17 cellular contexts compared by ENCODE assay signal in genomic region chr4:25433966-25434667, GRCh38. TPM values are rescaled to one million over a fixed set of nuclear protein-coding genes. Genes with fewer than 3 reads are reported as not detected.
DNase-seq lines count a peak whose midpoint lies in the region; ATAC-seq and TF ChIP-seq lines count a peak whose summit lies in the region.
"Had no signal": no experiment of that assay in that cellular context is flagged by ENCODE, and none has a peak within 500 bp of the region (broad histone marks: within the 10 kb centered on the region; RNA-seq: fewer than 3 reads in every experiment).

No MANE protein-coding gene starts in this region.

- DNase-seq in right atrium auricular region (ENCODE audit: low spot score) (peak; percentile 30), heart left ventricle (no peak), neuronal stem cell (ENCODE audit: low spot score) (no peak), NCI-H69 (lab: John Stamatoyannopoulos, UW) (no peak), T-helper 2 cell (no peak), hippocampal formation (lab: John Stamatoyannopoulos, UW) (no peak)
- DNase-seq: AML-193; Caco-2; CD4-positive, alpha-beta T cell; GDM1; HCEC 1CT; IMR-90 had no signal

- H2AK5ac ChIP-seq in neuronal stem cell (ENCODE audit: low read depth, low read length): no peak overlapping the region

- H2AFZ ChIP-seq in neuronal stem cell (ENCODE audit: low read length): no peak overlapping the region
- H2AFZ ChIP-seq: GM23338 had no signal

- H3K36me3 ChIP-seq in right atrium auricular region: no peaks in the 10 kb centered on the region
- H3K36me3 ChIP-seq in heart left ventricle: no peaks in the 10 kb centered on the region
- no peaks in the 10 kb centered on the region for H3K36me3 ChIP-seq in neuronal stem cell (replicated peaks in 1 of 2; ENCODE audit: control insufficient read depth in 2 of 2, insufficient read depth in 2 of 2, low read length in 2 of 2)

- H3K4me1 ChIP-seq in right atrium auricular region (no peaks in the 10 kb centered on the region), heart left ventricle (no peaks in the 10 kb centered on the region), neuronal stem cell (ENCODE audit: control insufficient read depth in 2 of 2, insufficient read depth in 1 of 2, low read depth in 1 of 2, low read length in 2 of 2) (no peaks in the 10 kb centered on the region)
- H3K4me1 ChIP-seq: A549, Caco-2 had no signal

- H3K27me3 Mint-ChIP-seq in dendritic cell treated with granulocyte-macrophage colony-stimulating factor and Interleukin-4, amounts not matched to agents 40 ng/mL and 50 ng/mL, for 4 days: peaks cover 1% of the 10 kb centered on the region
- H3K27me3 Mint-ChIP-seq: CD4-positive, alpha-beta T cell had no signal

- H3K4ac ChIP-seq in neuronal stem cell (ENCODE audit: low read length): no peak overlapping the region

- H3K79me1 ChIP-seq in neuronal stem cell (ENCODE audit: low read depth, low read length): no peaks in the 10 kb centered on the region

- H3K27me3 ChIP-seq in right atrium auricular region (no peaks in the 10 kb centered on the region), heart left ventricle (no peaks in the 10 kb centered on the region), neuronal stem cell (ENCODE audit: control insufficient read depth in 3 of 3, insufficient read depth in 3 of 3, low read depth in 1 of 3, low read length in 3 of 3) (no peaks in the 10 kb centered on the region)

- no peak overlapping the region for H2BK120ac ChIP-seq in neuronal stem cell (ENCODE audit: low read depth, low read length)

- no peaks in the 10 kb centered on the region for H3K9me3 Mint-ChIP-seq in dendritic cell treated with granulocyte-macrophage colony-stimulating factor and Interleukin-4, amounts not matched to agents 40 ng/mL and 50 ng/mL, for 4 days
- H3K9me3 Mint-ChIP-seq: GM23338 had no signal

- no peak overlapping the region for H3K9ac ChIP-seq in neuronal stem cell (ENCODE audit: low read depth, low read length, poor library complexity)

- TF ChIP-seq POLR2A in heart left ventricle (IDR thresholded peaks at IDR 0.05): no peak

- no peaks in the 10 kb centered on the region for H3K36me3 Mint-ChIP-seq in dendritic cell treated with granulocyte-macrophage colony-stimulating factor and Interleukin-4, amounts not matched to agents 40 ng/mL and 50 ng/mL, for 4 days (ENCODE audit: low read depth)

- no peak overlapping the region for H4K8ac ChIP-seq in neuronal stem cell (ENCODE audit: low read depth, low read length)

- peak overlapping the region; percentile 15 for H3K18ac ChIP-seq in neuronal stem cell (ENCODE audit: low read length)

- H3K14ac ChIP-seq in neuronal stem cell (ENCODE audit: low read length): no peak overlapping the region

- intact Hi-C loops in heart left ventricle (cut with DNase I): no loop called here
- intact Hi-C loops in dendritic cell treated with granulocyte-macrophage colony-stimulating factor and Interleukin-4, amounts not matched to agents 40 ng/mL and 50 ng/mL, for 4 days (cut with micrococcal nuclease): no loop called here

- no peak overlapping the region for H3K4me3 Mint-ChIP-seq in dendritic cell treated with granulocyte-macrophage colony-stimulating factor and Interleukin-4, amounts not matched to agents 40 ng/mL and 50 ng/mL, for 4 days
- H3K4me3 Mint-ChIP-seq: CD4-positive, alpha-beta T cell; GM23338 had no signal

- WGBS in heart left ventricle, 4 donors: 81 to 88% (median 82%) methylated on average over 9 of the region's 9 CpGs
- WGBS in neuronal stem cell (ENCODE audit: extremely low coverage in 2 of 2, insufficient read length in 2 of 2, insufficient replicate concordance in 1 of 2), 2 donors: no CpG with 5 or more reads among the region's 9 CpGs

- no peak for TF ChIP-seq CTCF in right atrium auricular region (IDR thresholded peaks at IDR 0.05)
- TF ChIP-seq CTCF in heart left ventricle (IDR thresholded peaks at IDR 0.05): no peak

- no peak overlapping the region for H3K23ac ChIP-seq in neuronal stem cell (ENCODE audit: low read depth, low read length, poor library complexity)

- peak overlapping the region; percentile 12 for H3K27ac Mint-ChIP-seq in dendritic cell treated with granulocyte-macrophage colony-stimulating factor and Interleukin-4, amounts not matched to agents 40 ng/mL and 50 ng/mL, for 4 days
- H3K27ac Mint-ChIP-seq: CD4-positive, alpha-beta T cell; GM23338 had no signal

- no peaks in the 10 kb centered on the region for H3K4me1 Mint-ChIP-seq in dendritic cell treated with granulocyte-macrophage colony-stimulating factor and Interleukin-4, amounts not matched to agents 40 ng/mL and 50 ng/mL, for 4 days (ENCODE audit: low read depth)
- H3K4me1 Mint-ChIP-seq: GM23338 had no signal

- H3K4me3 ChIP-seq in right atrium auricular region: no peak overlapping the region
- no peak overlapping the region for H3K4me3 ChIP-seq in heart left ventricle
- no peak overlapping the region for H3K4me3 ChIP-seq in neuronal stem cell (ENCODE audit: low read length in 2 of 2)
- H3K4me3 ChIP-seq: A549, GM23338 had no signal

- no peak overlapping the region for H2BK15ac ChIP-seq in neuronal stem cell (ENCODE audit: low read length)

- no peak overlapping the region for H3K27ac ChIP-seq in right atrium auricular region
- no peak overlapping the region for H3K27ac ChIP-seq in heart left ventricle
- H3K27ac ChIP-seq in neuronal stem cell (replicated peaks; ENCODE audit: low read length): no peak overlapping the region
- H3K27ac ChIP-seq: 22Rv1, A549, C4-2B had no signal

- no peak overlapping the region for H4K91ac ChIP-seq in neuronal stem cell (ENCODE audit: low read depth, low read length, poor library complexity)

- no peak overlapping the region for H2BK5ac ChIP-seq in neuronal stem cell (ENCODE audit: low read length)

- ATAC-seq in heart left ventricle: no peak
- ATAC-seq: A549, GM23338 had no signal

- H3K9me3 ChIP-seq in right atrium auricular region (no peaks in the 10 kb centered on the region), heart left ventricle (peaks cover 0 to 4% (median 0%) of the 10 kb centered on the region in 12 donors), neuronal stem cell (replicated peaks in 1 of 2; ENCODE audit: control insufficient read depth in 2 of 2, insufficient read depth in 1 of 2, low read depth in 1 of 2, low read length in 2 of 2) (no peaks in the 10 kb centered on the region)
- H3K9me3 ChIP-seq: A549, Caco-2 had no signal

- H3K4me2 ChIP-seq in neuronal stem cell (ENCODE audit: insufficient read depth, low read length, poor library complexity, severe bottlenecking): no peak overlapping the region
- H3K4me2 ChIP-seq: A549, GM23338 had no signal

- no peak overlapping the region for H2BK12ac ChIP-seq in neuronal stem cell (ENCODE audit: low read length)

RNA-seq across cellular contexts. Expression of gene ANAPC4, which starts 57.1 kb away (rescaled TPM):
- 10 to 100 TPM in 1 of 2 donors, 1 to 10 TPM in 1; 9.9 to 10.3 TPM for total RNA-seq in right atrium auricular region
- total RNA-seq in heart left ventricle: 10 to 100 TPM in 7 of 9 donors, 1 to 10 TPM in 2; 6.7 to 15.5 (median 12.5) TPM
- 10 to 100 TPM; 10.6 to 11.3 TPM for polyA plus RNA-seq in heart left ventricle
- 18.9 TPM for polyA plus RNA-seq in neuronal stem cell (2013, experiment 1 of 2)
- 19.4 TPM for polyA plus RNA-seq in neuronal stem cell (2013, experiment 2 of 2)
